ENCODE assay signal across 20 cellular contexts in the genomic region with DNA sequence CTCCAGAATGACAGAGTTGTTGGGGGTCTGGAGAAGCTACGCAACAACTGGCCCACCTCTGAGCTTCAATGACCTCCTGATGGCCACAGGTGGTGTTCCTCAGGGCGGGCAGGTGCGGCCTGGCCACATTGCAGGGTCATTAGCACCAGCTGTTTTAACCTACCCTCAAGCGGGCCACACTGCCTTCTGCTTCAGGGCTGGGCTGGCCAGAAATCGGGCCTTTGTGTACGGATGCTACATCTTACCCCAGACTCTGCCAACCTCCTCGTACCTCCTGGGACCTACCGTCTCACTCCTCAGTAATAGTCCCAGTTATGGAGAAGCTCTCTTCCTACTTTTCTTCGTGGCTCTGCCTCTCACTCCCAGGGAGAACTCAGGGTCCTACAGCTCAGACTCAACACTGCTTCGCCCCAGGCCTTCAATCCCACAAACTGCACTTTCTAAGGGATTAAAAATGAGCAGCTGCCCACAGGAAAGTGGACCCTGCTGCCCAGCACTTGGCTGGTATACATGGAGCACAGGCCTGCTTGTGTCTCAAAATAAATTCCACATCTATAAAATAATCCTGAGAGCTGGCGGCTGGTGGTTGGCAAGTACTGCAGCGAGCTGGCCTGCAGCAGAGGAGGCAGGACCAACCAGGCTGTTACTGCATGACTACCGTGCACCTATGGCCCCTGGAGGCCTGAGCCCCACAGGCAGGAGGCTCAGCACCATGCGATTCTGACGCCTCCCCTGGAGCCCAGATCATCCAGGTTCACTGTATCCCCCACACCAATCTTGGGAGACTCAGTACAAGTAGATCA.
DNase-seq lines count a peak whose midpoint lies in the region; ATAC-seq and TF ChIP-seq lines count a peak whose summit lies in the region.
"Had no signal": no experiment of that assay in that cellular context is flagged by ENCODE, and none has a peak within 500 bp of the region (broad histone marks: within the 10 kb centered on the region; RNA-seq: fewer than 3 reads in every experiment).

No MANE protein-coding gene starts in this region.

- no peak for TF ChIP-seq EP300 in esophagus muscularis mucosa (IDR thresholded peaks at IDR 0.05)

- no peak overlapping the region for H3K4me3 Mint-ChIP-seq in nephron
- no peak overlapping the region for H3K4me3 Mint-ChIP-seq in stimulated activated effector memory CD8-positive, alpha-beta T cell treated with anti-CD3 and anti-CD28 coated beads, Interleukin-12 subunit alpha, Interleukin-12 subunit beta, amount 100 ng/mL, for 72 hours
- H3K4me3 Mint-ChIP-seq: CD8-positive, alpha-beta memory T cell had no signal

- TF ChIP-seq CTCF in heart right ventricle (IDR thresholded peaks at IDR 0.05) = no peak
- no peak for TF ChIP-seq CTCF in nephron (IDR thresholded peaks at IDR 0.05; ENCODE audit: unreplicated experiment in 3 of 3)
- TF ChIP-seq CTCF in esophagus muscularis mucosa (IDR thresholded peaks at IDR 0.05) = no peak

- 79 to 82% methylated on average over 15 of the region's 15 CpGs for WGBS in heart right ventricle, 2 donors
- WGBS in esophagus muscularis mucosa = 85% methylated on average over 15 of the region's 15 CpGs

- no peaks in the 10 kb centered on the region for H3K36me3 Mint-ChIP-seq in nephron (ENCODE audit: low read depth)
- no peaks in the 10 kb centered on the region for H3K36me3 Mint-ChIP-seq in stimulated activated effector memory CD8-positive, alpha-beta T cell treated with anti-CD3 and anti-CD28 coated beads, Interleukin-12 subunit alpha, Interleukin-12 subunit beta, amount 100 ng/mL, for 72 hours
- H3K36me3 Mint-ChIP-seq: CD8-positive, alpha-beta memory T cell had no signal

- no peaks in the 10 kb centered on the region for H3K27me3 Mint-ChIP-seq in nephron (ENCODE audit: low read depth)

- H3K9me3 ChIP-seq in heart right ventricle (no peaks in the 10 kb centered on the region), esophagus muscularis mucosa (no peaks in the 10 kb centered on the region)

- H3K36me3 ChIP-seq in heart right ventricle (no peaks in the 10 kb centered on the region), esophagus muscularis mucosa (no peaks in the 10 kb centered on the region)

- H3K27ac ChIP-seq in heart right ventricle = peak overlapping the region in 7 of 10 donors; percentile 34 to 65 (median 42)
- H3K27ac ChIP-seq in esophagus muscularis mucosa (replicated peaks in 1 of 4) = no peak overlapping the region

- H3K4me3 ChIP-seq in heart right ventricle (no peak overlapping the region), esophagus muscularis mucosa (no peak overlapping the region)

- no peaks in the 10 kb centered on the region for H3K9me3 Mint-ChIP-seq in nephron
- no peaks in the 10 kb centered on the region for H3K9me3 Mint-ChIP-seq in stimulated activated effector memory CD8-positive, alpha-beta T cell treated with anti-CD3 and anti-CD28 coated beads, Interleukin-12 subunit alpha, Interleukin-12 subunit beta, amount 100 ng/mL, for 72 hours

- H3K27ac Mint-ChIP-seq in nephron = peak overlapping the region; percentile 52 to 96 (median 81)
- no peak overlapping the region for H3K27ac Mint-ChIP-seq in stimulated activated effector memory CD8-positive, alpha-beta T cell treated with anti-CD3 and anti-CD28 coated beads, Interleukin-12 subunit alpha, Interleukin-12 subunit beta, amount 100 ng/mL, for 72 hours
- H3K27ac Mint-ChIP-seq: CD8-positive, alpha-beta memory T cell had no signal

- H3K27me3 ChIP-seq in heart right ventricle = no peaks in the 10 kb centered on the region
- H3K27me3 ChIP-seq in esophagus muscularis mucosa = no peaks in the 10 kb centered on the region

- intact Hi-C loops in heart right ventricle (cut with DNase I) (no loop called here), esophagus muscularis mucosa (cut with DNase I) (loop anchor here (10.0 kb wide), 1 partner anchor 507 kb away; no protein-coding TSS in a partner anchor)

- DNase-seq in activated CD8-positive, alpha-beta memory T cell treated with anti-CD3 and anti-CD28 coated beads for 24 hours = peak; percentile 32
- DNase-seq in activated CD8-positive, alpha-beta memory T cell treated with anti-CD3 and anti-CD28 coated beads, Interleukin-2, amount 50 U/mL, for 4 hours = no peak
- DNase-seq in heart right ventricle (no peak), foreskin melanocyte (no peak), esophagus muscularis mucosa (ENCODE audit: extremely low spot score) (no peak)
- no peak for DNase-seq in stimulated activated effector memory CD8-positive, alpha-beta T cell treated with anti-CD3 and anti-CD28 coated beads, Interleukin-12 subunit alpha, Interleukin-12 subunit beta, amount 100 ng/mL, for 72 hours (ENCODE audit: low spot score in 2 of 2)
- DNase-seq: AML-193; C1 segment of cervical spinal cord; Calu3; CD8-positive, alpha-beta memory T cell; DMS53; GDM1; GOT3; Karpas-422; NCI-H1417; NCI-H187 treated with DMSO at 0.1 percent for 48 hours; NCI-H510A; NCI-H748 treated with DMSO at 0.1 percent for 48 hours had no signal

- ATAC-seq in heart right ventricle = peak in 6 of 8 donors; percentile 17 to 61 (median 46)
- ATAC-seq in stimulated activated effector memory CD8-positive, alpha-beta T cell treated with anti-CD3 and anti-CD28 coated beads, Interleukin-12 subunit alpha, Interleukin-12 subunit beta, amount 100 ng/mL, for 72 hours = peak; percentile 25
- no peak for ATAC-seq in GM19467 (IDR thresholded peaks at IDR 0.05; ENCODE audit: unreplicated experiment)

- H3K4me1 ChIP-seq in heart right ventricle = peaks cover 0 to 39% (median 3%) of the 10 kb centered on the region in 9 donors
- H3K4me1 ChIP-seq in esophagus muscularis mucosa = peaks cover 12 to 28% (median 20%) of the 10 kb centered on the region in 4 donors

- TF ChIP-seq POLR2A in esophagus muscularis mucosa (IDR thresholded peaks at IDR 0.05; ENCODE audit: low read depth) = no peak

- peaks cover 73% of the 10 kb centered on the region for H3K4me1 Mint-ChIP-seq in nephron
- H3K4me1 Mint-ChIP-seq in stimulated activated effector memory CD8-positive, alpha-beta T cell treated with anti-CD3 and anti-CD28 coated beads, Interleukin-12 subunit alpha, Interleukin-12 subunit beta, amount 100 ng/mL, for 72 hours = no peaks in the 10 kb centered on the region

Comparison
In these comparisons a context has a peak if more than half of its experiments do, and no peak if none do; other contexts are left out.
1. H3K27ac ChIP-seq: peak in heart right ventricle (7 of 10); none in esophagus muscularis mucosa (0 of 4).